In genomic region chr10:117175901-117176534, GRCh38 we compare ENCODE assay signal across 8 cellular contexts. TPM values are rescaled to one million over a fixed set of nuclear protein-coding genes. Genes with fewer than 3 reads are reported as not detected.
DNase-seq lines count a peak whose midpoint lies in the region; ATAC-seq and TF ChIP-seq lines count a peak whose summit lies in the region.

No MANE protein-coding gene starts in this region.

- no peak overlapping the region for H3K27ac ChIP-seq in CD4-positive, CD25-positive, alpha-beta regulatory T cell (ENCODE audit: insufficient read depth, low read length, poor library complexity, severe bottlenecking)
- H3K27ac ChIP-seq in neural progenitor cell, result no peak overlapping the region
- H3K27ac ChIP-seq in stomach, result no peak overlapping the region

- intact Hi-C loops in stomach (cut with DNase I; ENCODE audit: low total_unique reads), result loop anchor here (2.0 kb wide), 1 partner anchor 381 kb away; no protein-coding TSS in a partner anchor

- ATAC-seq in CD4-positive, CD25-positive, alpha-beta regulatory T cell (ENCODE audit: low read depth in 2 of 2), result peak; percentile 8 to 32
- peak; percentile 50 for ATAC-seq in GM19351 (IDR thresholded peaks at IDR 0.05; ENCODE audit: unreplicated experiment)
- peak; percentile 46 for ATAC-seq in HG03521 (IDR thresholded peaks at IDR 0.05; ENCODE audit: unreplicated experiment)
- peak; percentile 36 to 56 for ATAC-seq in activated T-cell treated with anti-CD3 and anti-CD28 coated beads, Interleukin-2, amount 50 U/mL, for 72 hours (replicated peaks in 1 of 2)

- H3K27me3 ChIP-seq in CD4-positive, CD25-positive, alpha-beta regulatory T cell (ENCODE audit: control insufficient read depth, insufficient read depth, low read length), result peaks cover 19% of the 10 kb centered on the region
- H3K27me3 ChIP-seq in neural progenitor cell, result peaks cover 98% of the 10 kb centered on the region
- peaks cover 0 to 71% (median 28%) of the 10 kb centered on the region in 3 donors for H3K27me3 ChIP-seq in stomach

- no peak for TF ChIP-seq POLR2A in stomach (IDR thresholded peaks at IDR 0.05)

- peaks cover 16% of the 10 kb centered on the region for H3K4me1 ChIP-seq in CD4-positive, CD25-positive, alpha-beta regulatory T cell (ENCODE audit: control insufficient read depth, insufficient read depth, low read length, poor library complexity, severe bottlenecking)
- H3K4me1 ChIP-seq in neural progenitor cell (peaks cover 21% of the 10 kb centered on the region), stomach (peaks cover 8 to 17% (median 13%) of the 10 kb centered on the region in 4 donors)

- H3K9ac ChIP-seq in neural progenitor cell, result no peak overlapping the region

- no peaks in the 10 kb centered on the region for H3K36me3 ChIP-seq in CD4-positive, CD25-positive, alpha-beta regulatory T cell (ENCODE audit: control insufficient read depth, insufficient read depth, low read length)
- H3K36me3 ChIP-seq in neural progenitor cell (no peaks in the 10 kb centered on the region), stomach (no peaks in the 10 kb centered on the region)

- no peaks in the 10 kb centered on the region for H4K20me1 ChIP-seq in neural progenitor cell (ENCODE audit: low read depth)

- peak overlapping the region; percentile 71 to 93 (median 90) for H3K4me3 Mint-ChIP-seq in CD4-positive, CD25-positive, alpha-beta regulatory T cell
- peak overlapping the region; percentile 88 to 91 for H3K4me3 Mint-ChIP-seq in activated T-cell treated with anti-CD3 and anti-CD28 coated beads, Interleukin-2, amount 50 U/mL, for 72 hours
- H3K4me3 Mint-ChIP-seq in neural progenitor cell, result peak overlapping the region; percentile 87

- peaks cover 7% of the 10 kb centered on the region for H3F3A ChIP-seq in neural progenitor cell (ENCODE audit: low read depth)

- peak overlapping the region; percentile 83 for H3K4me2 ChIP-seq in neural progenitor cell

- H3K9me3 ChIP-seq in CD4-positive, CD25-positive, alpha-beta regulatory T cell (ENCODE audit: control insufficient read depth in 2 of 2, low read length in 2 of 2), result no peaks in the 10 kb centered on the region
- H3K9me3 ChIP-seq in neural progenitor cell (ENCODE audit: low read depth), result no peaks in the 10 kb centered on the region
- no peaks in the 10 kb centered on the region for H3K9me3 ChIP-seq in stomach

- no peaks in the 10 kb centered on the region for H3K36me3 Mint-ChIP-seq in CD4-positive, CD25-positive, alpha-beta regulatory T cell
- H3K36me3 Mint-ChIP-seq in activated T-cell treated with anti-CD3 and anti-CD28 coated beads, Interleukin-2, amount 50 U/mL, for 72 hours (ENCODE audit: insufficient read depth in 2 of 2), result no peaks in the 10 kb centered on the region
- H3K36me3 Mint-ChIP-seq in neural progenitor cell, result no peaks in the 10 kb centered on the region

- no peaks in the 10 kb centered on the region for H3K79me2 ChIP-seq in neural progenitor cell (ENCODE audit: low read depth)

- H3K9me3 Mint-ChIP-seq in CD4-positive, CD25-positive, alpha-beta regulatory T cell, result no peaks in the 10 kb centered on the region
- no peaks in the 10 kb centered on the region for H3K9me3 Mint-ChIP-seq in activated T-cell treated with anti-CD3 and anti-CD28 coated beads, Interleukin-2, amount 50 U/mL, for 72 hours
- no peaks in the 10 kb centered on the region for H3K9me3 Mint-ChIP-seq in neural progenitor cell

- TF ChIP-seq EP300 in stomach (IDR thresholded peaks at IDR 0.05), result no peak

- peak overlapping the region; percentile 5 to 79 (median 75) for H3K27ac Mint-ChIP-seq in CD4-positive, CD25-positive, alpha-beta regulatory T cell
- no peak overlapping the region for H3K27ac Mint-ChIP-seq in activated T-cell treated with anti-CD3 and anti-CD28 coated beads, Interleukin-2, amount 50 U/mL, for 72 hours
- H3K27ac Mint-ChIP-seq in neural progenitor cell, result no peak overlapping the region

- peak overlapping the region; percentile 82 for H3K4me3 ChIP-seq in CD4-positive, CD25-positive, alpha-beta regulatory T cell (ENCODE audit: low read depth, low read length)
- H3K4me3 ChIP-seq in fibroblast of pulmonary artery (replicated peaks; ENCODE audit: low read depth, low read length) (peak overlapping the region; percentile 40), neural progenitor cell (peak overlapping the region; percentile 52), stomach (peak overlapping the region; percentile 38 to 68 (median 51))

- peaks cover 40% of the 10 kb centered on the region for H3K27me3 Mint-ChIP-seq in CD4-positive, CD25-positive, alpha-beta regulatory T cell
- peaks cover 36% of the 10 kb centered on the region for H3K27me3 Mint-ChIP-seq in activated T-cell treated with anti-CD3 and anti-CD28 coated beads, Interleukin-2, amount 50 U/mL, for 72 hours (ENCODE audit: low read depth)
- H3K27me3 Mint-ChIP-seq in neural progenitor cell (ENCODE audit: insufficient read depth, low read depth), result peaks cover 33% of the 10 kb centered on the region

- 19 to 25% (median 23%) methylated on average over 12 of the region's 12 CpGs for WGBS in stomach, 5 donors

- TF ChIP-seq CTCF in fibroblast of pulmonary artery (IDR thresholded peaks at IDR 0.05; ENCODE audit: low read length, missing control alignments) (peak; percentile 88), neural progenitor cell (IDR thresholded peaks at IDR 0.05) (peak; percentile 93), stomach (IDR thresholded peaks at IDR 0.05) (peak in 5 of 7 experiments; percentile 39 to 74 (median 63))

- H2AFZ ChIP-seq in neural progenitor cell (replicated peaks), result no peak overlapping the region

- DNase-seq in CD4-positive, CD25-positive, alpha-beta regulatory T cell, result peak; percentile 28 to 80 (median 74)
- DNase-seq in OCI-M1 (lab: John Stamatoyannopoulos, UW), result peak; percentile 94
- DNase-seq in activated T-cell treated with anti-CD3 and anti-CD28 coated beads, Interleukin-2, amount 50 U/mL, for 72 hours, result peak; percentile 76 to 79
- DNase-seq in fibroblast of pulmonary artery (ENCODE audit: low read depth), result peak; percentile 83
- peak; percentile 81 for DNase-seq in neural progenitor cell (ENCODE audit: low spot score)
- peak; percentile 80 for DNase-seq in stomach

- H3K4me1 Mint-ChIP-seq in CD4-positive, CD25-positive, alpha-beta regulatory T cell, result peaks cover 9 to 24% (median 13%) of the 10 kb centered on the region in 4 donors
- H3K4me1 Mint-ChIP-seq in activated T-cell treated with anti-CD3 and anti-CD28 coated beads, Interleukin-2, amount 50 U/mL, for 72 hours (ENCODE audit: low read depth), result peaks cover 17% of the 10 kb centered on the region
- H3K4me1 Mint-ChIP-seq in neural progenitor cell, result peaks cover 17% of the 10 kb centered on the region

RNA-seq across cellular contexts. Expression of gene KCNK18, which starts 21.3 kb away (rescaled TPM):
- not detected for total RNA-seq in CD4-positive, CD25-positive, alpha-beta regulatory T cell
- polyA plus RNA-seq in CD4-positive, CD25-positive, alpha-beta regulatory T cell, result not detected
- not detected for total RNA-seq in activated T-cell treated with anti-CD3 and anti-CD28 coated beads, Interleukin-2, amount 50 U/mL, for 72 hours
- total RNA-seq in neural progenitor cell (ENCODE audit: low replicate concordance), result not detected in 2 replicates
- total RNA-seq in stomach, result not detected
- polyA plus RNA-seq in stomach, result not detected

RNA-seq across cellular contexts. Expression of gene VAX1, which starts 37.9 kb away (rescaled TPM):
- total RNA-seq in CD4-positive, CD25-positive, alpha-beta regulatory T cell, result not detected
- not detected for polyA plus RNA-seq in CD4-positive, CD25-positive, alpha-beta regulatory T cell
- not detected for total RNA-seq in activated T-cell treated with anti-CD3 and anti-CD28 coated beads, Interleukin-2, amount 50 U/mL, for 72 hours
- total RNA-seq in neural progenitor cell (ENCODE audit: low replicate concordance), result 0.25 TPM in 1 of 2 replicates, not detected in the other
- total RNA-seq in stomach, result not detected
- not detected for polyA plus RNA-seq in stomach

Comparison
In these comparisons a context has a peak if more than half of its experiments do, and no peak if none do; other contexts are left out.
1. H3K27ac Mint-ChIP-seq: peak in CD4-positive, CD25-positive, alpha-beta regulatory T cell (3 of 3); none in activated T-cell treated with anti-CD3 and anti-CD28 coated beads, Interleukin-2, amount 50 U/mL, for 72 hours (single experiment) and neural progenitor cell (single experiment).
2. Peak in every context shown above with its lines, with median percentiles within 50 percentile points of each other: ATAC-seq, DNase-seq, H3K4me3 ChIP-seq, H3K4me3 Mint-ChIP-seq and CTCF ChIP-seq.